18 cellular contexts compared by ENCODE assay signal in genomic region chr11:44382648-44383240, GRCh38.
DNase-seq lines count a peak whose midpoint lies in the region; FAIRE-seq and TF ChIP-seq lines count a peak whose summit lies in the region.
"Had no signal": no experiment of that assay in that cellular context is flagged by ENCODE, and none has a peak within 500 bp of the region (broad histone marks: within the 10 kb centered on the region; RNA-seq: fewer than 3 reads in every experiment).

No MANE protein-coding gene starts in this region.

- DNase-seq in cardiac septum (ENCODE audit: low spot score): peak; percentile 5
- DNase-seq in left ventricle myocardium inferior: no peak
- peak; percentile 82 for DNase-seq in left kidney (ENCODE audit: low read depth, low spot score)
- DNase-seq in putamen (ENCODE audit: low spot score): peak; percentile 40
- no peak for DNase-seq in NCI-H128 (lab: John Stamatoyannopoulos, UW; ENCODE audit: unreplicated experiment)
- no peak for DNase-seq in NCI-H187 (lab: John Stamatoyannopoulos, UW)
- DNase-seq in urothelium cell line (ENCODE audit: low spot score): no peak
- DNase-seq: Calu3; CD4-positive, alpha-beta T cell; DMS 273 treated with DMSO at 0.1 percent for 48 hours; DMS79 treated with DMSO at 0.1 percent for 48 hours; EL; GOT3; H9 had no signal

- peaks cover 25% of the 10 kb centered on the region for H3K27me3 ChIP-seq in left ventricle myocardium inferior (ENCODE audit: low read depth)

- no peak for TF ChIP-seq CTCF in left ventricle myocardium inferior (IDR thresholded peaks at IDR 0.05; ENCODE audit: borderline replicate concordance)

- H3K36me3 ChIP-seq in left ventricle myocardium inferior: no peaks in the 10 kb centered on the region

- no peak overlapping the region for H3K4me3 ChIP-seq in left ventricle myocardium inferior

- intact Hi-C loops in cardiac septum (cut with DNase I): no loop called here
- intact Hi-C loops in left ventricle myocardium inferior (cut with micrococcal nuclease): no loop called here

- no peak overlapping the region for H3K27ac ChIP-seq in left ventricle myocardium inferior (replicated peaks)
- H3K27ac ChIP-seq: 22Rv1 had no signal

- no peaks in the 10 kb centered on the region for H3K4me1 ChIP-seq in left ventricle myocardium inferior

- no peak for FAIRE-seq in urothelium cell line (lab: Jason Lieb, UNC)
- FAIRE-seq: GM12891, HepG2, HTR-8/SVneo had no signal

- H3K9me3 ChIP-seq in left ventricle myocardium inferior (replicated peaks): peaks cover 3% of the 10 kb centered on the region

Comparison
In these comparisons a context has a peak if more than half of its experiments do, and no peak if none do; other contexts are left out.
1. DNase-seq: peak in cardiac septum (single experiment), left kidney (single experiment) and putamen (single experiment); none in left ventricle myocardium inferior (single experiment), NCI-H128 (single experiment), NCI-H187 (0 of 2) and urothelium cell line (single experiment).